ENCODE assay signal across 22 cellular contexts in the genomic region with DNA sequence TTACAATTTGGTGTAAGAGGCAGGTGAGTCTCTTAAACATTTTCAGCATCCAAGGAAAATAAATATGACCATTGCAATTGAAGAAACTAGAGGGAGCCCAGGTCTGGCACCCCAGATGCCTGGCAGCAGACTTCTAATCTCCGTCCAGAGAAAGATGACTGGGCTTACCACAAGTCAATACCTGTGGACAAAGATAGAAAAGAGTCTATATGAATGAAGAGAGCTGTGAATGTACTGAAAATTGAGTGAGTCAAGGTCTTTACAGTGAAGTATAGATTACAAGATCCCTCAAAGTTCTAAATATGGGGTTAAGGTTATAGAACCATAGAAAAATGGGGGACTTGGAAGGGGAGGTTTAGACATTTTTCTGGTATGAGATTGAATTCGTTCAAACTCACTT.
"Had no signal": no experiment of that assay in that cellular context is flagged by ENCODE, and none has a peak within 500 bp of the region (broad histone marks: within the 10 kb centered on the region; RNA-seq: fewer than 3 reads in every experiment).

No MANE protein-coding gene starts in this region.

- ATAC-seq: gastrocnemius medialis, right lobe of liver had no signal

- H2AFZ ChIP-seq: parathyroid adenoma had no signal

- H3K4me1 ChIP-seq: colonic mucosa, gastrocnemius medialis, parathyroid adenoma, right lobe of liver, testis, tibial artery had no signal

- H3K4me3 Mint-ChIP-seq: dendritic cell treated with granulocyte-macrophage colony-stimulating factor and Interleukin-4, amounts not matched to agents 40 ng/mL and 50 ng/mL, for 4 days; endodermal cell; memory B cell; nephron; neural progenitor cell; type B pancreatic cell had no signal

- H3K9ac ChIP-seq: neural progenitor cell, parathyroid adenoma had no signal

- H3K9me3 Mint-ChIP-seq: dendritic cell treated with granulocyte-macrophage colony-stimulating factor and Interleukin-4, amounts not matched to agents 40 ng/mL and 50 ng/mL, for 4 days; endodermal cell; nephron; neural progenitor cell; type B pancreatic cell had no signal

- H3K9me3 ChIP-seq: colonic mucosa, gastrocnemius medialis, right lobe of liver, testis, tibial artery had no signal

- H3K27ac Mint-ChIP-seq: dendritic cell treated with granulocyte-macrophage colony-stimulating factor and Interleukin-4, amounts not matched to agents 40 ng/mL and 50 ng/mL, for 4 days; endodermal cell; memory B cell; nephron; neural progenitor cell; progenitor cell of endocrine pancreas; type B pancreatic cell had no signal

- H3K27me3 ChIP-seq: colonic mucosa, gastrocnemius medialis, neural progenitor cell, right lobe of liver, testis, tibial artery had no signal

- H3K4me2 ChIP-seq: neural progenitor cell had no signal

- H3K4me1 Mint-ChIP-seq: endodermal cell, memory B cell, neural progenitor cell had no signal

- H3K79me2 ChIP-seq: parathyroid adenoma had no signal

- H3K36me3 Mint-ChIP-seq: memory B cell, neural progenitor cell, type B pancreatic cell had no signal

- DNase-seq: colonic mucosa; effector CD8-positive, alpha-beta T cell; endodermal cell; foreskin fibroblast; gastrocnemius medialis; head of caudate nucleus; right lobe of liver; small intestine; stimulated activated CD4-positive, alpha-beta T cell treated with anti-CD3 and anti-CD28 coated beads, Interleukin-2, amount 100 ng/mL, for 48 hours; stimulated activated naive CD4-positive, alpha-beta T cell; substantia nigra; testis; tibial artery had no signal

- H3K4me3 ChIP-seq: colonic mucosa, gastrocnemius medialis, lung, neural progenitor cell, right lobe of liver, testis, tibial artery had no signal

- H3K36me3 ChIP-seq: colonic mucosa, gastrocnemius medialis, neural progenitor cell, right lobe of liver, tibial artery had no signal

- H3K27me3 Mint-ChIP-seq: dendritic cell treated with granulocyte-macrophage colony-stimulating factor and Interleukin-4, amounts not matched to agents 40 ng/mL and 50 ng/mL, for 4 days; memory B cell; type B pancreatic cell had no signal

- H3K27ac ChIP-seq: colonic mucosa, epithelial cell of prostate, gastrocnemius medialis, neural progenitor cell, parathyroid adenoma, right lobe of liver, testis, tibial artery had no signal
